In genomic region chr18:35055105-35055504, GRCh38 we compare ENCODE assay signal across 31 cellular contexts.
"Had no signal": no experiment of that assay in that cellular context is flagged by ENCODE, and none has a peak within 500 bp of the region (broad histone marks: within the 10 kb centered on the region; RNA-seq: fewer than 3 reads in every experiment).

No MANE protein-coding gene starts in this region.

- H3K9me3 ChIP-seq: heart left ventricle had no signal

- H3K27ac ChIP-seq: brain microvascular endothelial cell, coronary artery had no signal

- H3K9me3 Mint-ChIP-seq: activated CD4-positive, alpha-beta memory T cell treated with anti-CD3 and anti-CD28 coated beads for 36 hours; activated CD4-positive, alpha-beta T cell treated with anti-CD3 and anti-CD28 coated beads, Interleukin-2, amount 10 ng/mL, durations not matched to agents 24 days and 14 days; activated T-helper 1 cell treated with anti-CD3 and anti-CD28 coated beads, Interleukin-12 subunit alpha, Interleukin-12 subunit beta, Interleukin-2, Interleukin-4 antibody, amounts not matched to agents 30 ng/mL and 10 ng/mL and 1 ng/mL, durations not matched to agents 14 hours and 24 hours and 36 hours; central memory CD8-positive, alpha-beta T cell; dendritic cell treated with granulocyte-macrophage colony-stimulating factor and Interleukin-4, amounts not matched to agents 40 ng/mL and 50 ng/mL, for 4 days; endodermal cell; T-helper 1 cell treated with Interleukin-12 subunit alpha and Interleukin-12 subunit beta and Interleukin-4 antibody, amounts not matched to agents 30 μg/mL and 1 μg/mL, for 36 hours; T-helper 2 cell treated with Interferon-gamma antibody and Interleukin-4, amounts not matched to agents 5 μg/mL and 100 μg/mL, for 36 hours had no signal

- H3K27me3 ChIP-seq: brain microvascular endothelial cell, dorsolateral prefrontal cortex, heart left ventricle had no signal

- DNase-seq: activated CD4-positive, alpha-beta memory T cell treated with anti-CD3 and anti-CD28 coated beads for 36 hours; activated CD4-positive, alpha-beta T cell treated with anti-CD3 and anti-CD28 coated beads for 36 hours; activated CD4-positive, alpha-beta T cell treated with anti-CD3 and anti-CD28 coated beads, Interleukin-2, amount 10 ng/mL, durations not matched to agents 24 days and 14 days; activated CD4-positive, CD25-positive, alpha-beta regulatory T cell; activated CD4-positive, CD25-positive, alpha-beta regulatory T cell treated with anti-CD3 and anti-CD28 coated beads, Interleukin-2, amount 50 U/mL, for 72 hours; activated CD8-positive, alpha-beta memory T cell treated with anti-CD3 and anti-CD28 coated beads, Interleukin-2, amount 10 ng/mL, durations not matched to agents 7 days and 5 days; activated CD8-positive, alpha-beta memory T cell treated with anti-CD3 and anti-CD28 coated beads, Interleukin-2, amount 50 U/mL, for 4 hours; activated CD8-positive, alpha-beta T cell treated with anti-CD3 and anti-CD28 coated beads, Interleukin-2, amount 10 ng/mL, durations not matched to agents 7 days and 5 days; activated gamma-delta T cell; activated naive CD4-positive, alpha-beta T cell treated with anti-CD3 and anti-CD28 coated beads, Interleukin-2, amount 50 U/mL, for 16 hours; activated naive CD4-positive, alpha-beta T cell treated with Interleukin-2 at 50 U/mL for 16 hours; activated T-cell treated with anti-CD3 and anti-CD28 coated beads, Interleukin-2, amount 50 U/mL, for 1 hour; activated T-cell treated with anti-CD3 and anti-CD28 coated beads, Interleukin-2, amount 50 U/mL, for 48 hours; amniotic stem cell; anterior cingulate cortex; brain microvascular endothelial cell; dorsolateral prefrontal cortex; effector memory CD4-positive, alpha-beta T cell; endodermal cell; foreskin fibroblast; glutamatergic neuron; heart left ventricle; T1000 had no signal

- H3K4me3 Mint-ChIP-seq: activated CD4-positive, alpha-beta memory T cell treated with anti-CD3 and anti-CD28 coated beads for 36 hours; activated CD4-positive, alpha-beta T cell treated with anti-CD3 and anti-CD28 coated beads for 36 hours; activated CD4-positive, alpha-beta T cell treated with anti-CD3 and anti-CD28 coated beads, Interleukin-2, amount 10 ng/mL, durations not matched to agents 24 days and 14 days; activated CD8-positive, alpha-beta memory T cell treated with anti-CD3 and anti-CD28 coated beads, Interleukin-2, amount 10 ng/mL, durations not matched to agents 7 days and 5 days; activated CD8-positive, alpha-beta T cell treated with anti-CD3 and anti-CD28 coated beads, Interleukin-2, amount 10 ng/mL, durations not matched to agents 7 days and 5 days; activated naive CD8-positive, alpha-beta T cell; activated T-helper 1 cell treated with anti-CD3 and anti-CD28 coated beads, Interleukin-12 subunit alpha, Interleukin-12 subunit beta, Interleukin-2, Interleukin-4 antibody, amounts not matched to agents 30 ng/mL and 10 ng/mL and 1 ng/mL, durations not matched to agents 14 hours and 24 hours and 36 hours; central memory CD8-positive, alpha-beta T cell; dendritic cell treated with granulocyte-macrophage colony-stimulating factor and Interleukin-4, amounts not matched to agents 40 ng/mL and 50 ng/mL, for 4 days; endodermal cell; T-helper 1 cell treated with Interleukin-12 subunit alpha and Interleukin-12 subunit beta and Interleukin-4 antibody, amounts not matched to agents 30 μg/mL and 1 μg/mL, for 36 hours; T-helper 2 cell treated with Interferon-gamma antibody and Interleukin-4, amounts not matched to agents 5 μg/mL and 100 μg/mL, for 36 hours had no signal

- H3K4me3 ChIP-seq: coronary artery, dorsolateral prefrontal cortex, heart left ventricle had no signal

- H3K27ac Mint-ChIP-seq: activated CD4-positive, alpha-beta memory T cell treated with anti-CD3 and anti-CD28 coated beads for 36 hours; activated CD4-positive, alpha-beta T cell treated with anti-CD3 and anti-CD28 coated beads for 36 hours; activated CD4-positive, alpha-beta T cell treated with anti-CD3 and anti-CD28 coated beads, Interleukin-2, amount 10 ng/mL, durations not matched to agents 24 days and 14 days; activated CD8-positive, alpha-beta memory T cell treated with anti-CD3 and anti-CD28 coated beads, Interleukin-2, amount 10 ng/mL, durations not matched to agents 7 days and 5 days; activated CD8-positive, alpha-beta T cell treated with anti-CD3 and anti-CD28 coated beads, Interleukin-2, amount 10 ng/mL, durations not matched to agents 7 days and 5 days; activated naive CD8-positive, alpha-beta T cell; activated T-helper 1 cell treated with anti-CD3 and anti-CD28 coated beads, Interleukin-12 subunit alpha, Interleukin-12 subunit beta, Interleukin-2, Interleukin-4 antibody, amounts not matched to agents 30 ng/mL and 10 ng/mL and 1 ng/mL, durations not matched to agents 14 hours and 24 hours and 36 hours; dendritic cell treated with granulocyte-macrophage colony-stimulating factor and Interleukin-4, amounts not matched to agents 40 ng/mL and 50 ng/mL, for 4 days; endodermal cell; T-helper 1 cell treated with Interleukin-12 subunit alpha and Interleukin-12 subunit beta and Interleukin-4 antibody, amounts not matched to agents 30 μg/mL and 1 μg/mL, for 36 hours; T-helper 2 cell treated with Interferon-gamma antibody and Interleukin-4, amounts not matched to agents 5 μg/mL and 100 μg/mL, for 36 hours had no signal

- H3K36me3 ChIP-seq: brain microvascular endothelial cell, heart left ventricle had no signal

- ATAC-seq: activated CD4-positive, alpha-beta T cell treated with anti-CD3 and anti-CD28 coated beads for 36 hours; activated CD8-positive, alpha-beta memory T cell treated with anti-CD3 and anti-CD28 coated beads, Interleukin-2, amount 10 ng/mL, durations not matched to agents 7 days and 5 days; activated CD8-positive, alpha-beta T cell treated with anti-CD3 and anti-CD28 coated beads, Interleukin-2, amount 10 ng/mL, durations not matched to agents 7 days and 5 days; esophagus mucosa had no signal

- H3K27me3 Mint-ChIP-seq: activated CD4-positive, alpha-beta memory T cell treated with anti-CD3 and anti-CD28 coated beads for 36 hours; activated CD4-positive, alpha-beta T cell treated with anti-CD3 and anti-CD28 coated beads for 36 hours; activated CD4-positive, alpha-beta T cell treated with anti-CD3 and anti-CD28 coated beads, Interleukin-2, amount 10 ng/mL, durations not matched to agents 24 days and 14 days; activated CD8-positive, alpha-beta memory T cell treated with anti-CD3 and anti-CD28 coated beads, Interleukin-2, amount 10 ng/mL, durations not matched to agents 7 days and 5 days; activated naive CD8-positive, alpha-beta T cell; central memory CD8-positive, alpha-beta T cell; dendritic cell treated with granulocyte-macrophage colony-stimulating factor and Interleukin-4, amounts not matched to agents 40 ng/mL and 50 ng/mL, for 4 days had no signal
